ENCODE assay signal across 8 cellular contexts in the genomic region with DNA sequence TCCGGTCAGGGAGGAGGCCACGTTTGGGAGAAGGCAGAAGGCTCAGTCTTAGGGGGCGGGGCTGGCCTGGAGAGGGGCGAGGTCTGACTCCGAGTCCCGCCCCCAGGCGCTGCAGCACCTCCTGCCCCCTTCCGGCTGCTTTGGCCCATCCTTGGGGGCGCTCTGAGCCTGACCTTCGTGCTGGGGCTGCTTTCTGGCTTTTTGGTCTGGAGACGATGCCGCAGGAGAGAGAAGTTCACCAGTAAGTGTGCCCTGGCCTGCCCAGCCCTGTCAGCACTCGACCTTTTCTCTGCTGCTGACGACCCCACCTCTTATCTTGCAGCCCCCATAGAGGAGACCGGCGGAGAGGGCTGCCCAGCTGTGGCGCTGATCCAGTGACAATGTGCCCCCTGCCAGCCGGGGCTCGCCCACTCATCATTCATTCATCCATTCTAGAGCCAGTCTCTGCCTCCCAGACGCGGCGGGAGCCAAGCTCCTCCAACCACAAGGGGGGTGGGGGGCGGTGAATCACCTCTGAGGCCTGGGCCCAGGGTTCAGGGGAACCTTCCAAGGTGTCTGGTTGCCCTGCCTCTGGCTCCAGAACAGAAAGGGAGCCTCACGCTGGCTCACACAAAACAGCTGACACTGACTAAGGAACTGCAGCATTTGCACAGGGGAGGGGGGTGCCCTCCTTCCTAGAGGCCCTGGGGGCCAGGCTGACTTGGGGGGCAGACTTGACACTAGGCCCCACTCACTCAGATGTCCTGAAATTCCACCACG. TPM values are rescaled to one million over a fixed set of nuclear protein-coding genes. Genes with fewer than 3 reads are reported as not detected.
A peak's percentile ranks its signal among the peaks of the same experiment; 100 is the strongest.
DNase-seq lines count a peak whose midpoint lies in the region; ATAC-seq and TF ChIP-seq lines count a peak whose summit lies in the region.

No MANE protein-coding gene starts in this region.

- peaks cover 41% of the 10 kb centered on the region for H3K4me1 Mint-ChIP-seq in activated CD4-positive, alpha-beta T cell treated with anti-CD3 and anti-CD28 coated beads, Interleukin-2, amount 10 ng/mL, durations not matched to agents 24 days and 14 days

- peaks cover 13% of the 10 kb centered on the region for H3K27me3 Mint-ChIP-seq in activated CD4-positive, alpha-beta T cell treated with anti-CD3 and anti-CD28 coated beads, Interleukin-2, amount 10 ng/mL, durations not matched to agents 24 days and 14 days

- H3K27ac Mint-ChIP-seq in activated CD4-positive, alpha-beta T cell treated with anti-CD3 and anti-CD28 coated beads, Interleukin-2, amount 10 ng/mL, durations not matched to agents 24 days and 14 days: peak overlapping the region; percentile 95

- no peak for TF ChIP-seq CTCF in colonic mucosa (IDR thresholded peaks at IDR 0.05)
- peak; percentile 22 for TF ChIP-seq CTCF in liver (IDR thresholded peaks at IDR 0.05; ENCODE audit: low read depth, low read length, missing input control)

- H3K36me3 ChIP-seq in colonic mucosa: no peaks in the 10 kb centered on the region
- H3K36me3 ChIP-seq in liver (ENCODE audit: control insufficient read depth in 4 of 4, insufficient read depth in 3 of 4, low read depth in 1 of 4, low read length in 3 of 4): peaks cover 0 to 9% (median 3%) of the 10 kb centered on the region in 4 donors

- peaks cover 11% of the 10 kb centered on the region for H3K36me3 Mint-ChIP-seq in activated CD4-positive, alpha-beta T cell treated with anti-CD3 and anti-CD28 coated beads, Interleukin-2, amount 10 ng/mL, durations not matched to agents 24 days and 14 days (ENCODE audit: low read depth)

- no peak for TF ChIP-seq RAD21 in liver (IDR thresholded peaks at IDR 0.05)

- ATAC-seq in HG02981 (IDR thresholded peaks at IDR 0.05; ENCODE audit: unreplicated experiment): no peak

- H3K4me3 Mint-ChIP-seq in activated CD4-positive, alpha-beta T cell treated with anti-CD3 and anti-CD28 coated beads, Interleukin-2, amount 10 ng/mL, durations not matched to agents 24 days and 14 days: peak overlapping the region; percentile 83

- H3K27ac ChIP-seq in colonic mucosa (peak overlapping the region; percentile 96), liver (ENCODE audit: low read depth in 1 of 2, low read length in 2 of 2) (peak overlapping the region; percentile 92 to 95)

- H3K9me3 ChIP-seq in colonic mucosa (no peaks in the 10 kb centered on the region), liver (ENCODE audit: control insufficient read depth in 4 of 4, low read length in 3 of 4) (no peaks in the 10 kb centered on the region)

- H3K4me1 ChIP-seq in colonic mucosa: peaks cover 18% of the 10 kb centered on the region
- H3K4me1 ChIP-seq in liver (ENCODE audit: control insufficient read depth in 4 of 4, insufficient read depth in 4 of 4, low read length in 3 of 4): peaks cover 12 to 37% (median 26%) of the 10 kb centered on the region in 4 donors

- peak overlapping the region; percentile 79 for H3K4me3 ChIP-seq in colonic mucosa
- peak overlapping the region; percentile 68 to 75 (median 74) for H3K4me3 ChIP-seq in liver (ENCODE audit: low read depth in 1 of 3, low read length in 3 of 3)

- H3K27me3 ChIP-seq in colonic mucosa (no peaks in the 10 kb centered on the region), liver (ENCODE audit: control insufficient read depth in 4 of 4, insufficient read depth in 4 of 4, low read length in 3 of 4) (no peaks in the 10 kb centered on the region)

- no peaks in the 10 kb centered on the region for H3K9me3 Mint-ChIP-seq in activated CD4-positive, alpha-beta T cell treated with anti-CD3 and anti-CD28 coated beads, Interleukin-2, amount 10 ng/mL, durations not matched to agents 24 days and 14 days

- intact Hi-C loops in activated CD4-positive, alpha-beta T cell treated with anti-CD3 and anti-CD28 coated beads, Interleukin-2, amount 10 ng/mL, durations not matched to agents 24 days and 14 days (cut with micrococcal nuclease): loop anchor here (2.0 to 10.0 kb wide), 2 partner anchors 51 to 263 kb away; partner anchors contain the start of gene ZNF263
- intact Hi-C loops in colonic mucosa (cut with DNase I): no loop called here

- 36% methylated on average over 25 of the region's 25 CpGs for WGBS in liver

- peak; percentile 54 for DNase-seq in NCI-H1436 (lab: John Stamatoyannopoulos, UW)
- no peak for DNase-seq in NCI-H1436 treated with DMSO at 0.1 percent for 48 hours (lab: John Stamatoyannopoulos, UW)
- peak; percentile 97 for DNase-seq in NCI-H226
- peak; percentile 93 for DNase-seq in activated CD4-positive, alpha-beta T cell treated with anti-CD3 and anti-CD28 coated beads, Interleukin-2, amount 10 ng/mL, durations not matched to agents 24 days and 14 days
- DNase-seq in colonic mucosa: peak; percentile 90
- peak; percentile 73 to 90 for DNase-seq in stimulated activated CD4-positive, alpha-beta T cell treated with anti-CD3 and anti-CD28 coated beads, Interleukin-4, amount 100 ng/mL, for 4 hours

- H3K9ac ChIP-seq in colonic mucosa (ENCODE audit: low read depth in 2 of 2, low read length in 2 of 2): peak overlapping the region; percentile 83 to 96
- peak overlapping the region; percentile 22 to 61 for H3K9ac ChIP-seq in liver (ENCODE audit: low read depth in 1 of 2, low read length in 2 of 2)

TF ChIP-seq in liver, 16 proteins besides CTCF, POLR2A, EP300 and RAD21 (continues in another document):
- TF ChIP-seq HNF4G (IDR thresholded peaks at IDR 0.05): no peak
- TF ChIP-seq FOXA1 (IDR thresholded peaks at IDR 0.05): no peak
- TF ChIP-seq JUND (IDR thresholded peaks at IDR 0.05): no peak
- no peak for TF ChIP-seq REST (IDR thresholded peaks at IDR 0.05)
- no peak for TF ChIP-seq RXRA (IDR thresholded peaks at IDR 0.05)
- TF ChIP-seq ZBTB33 (IDR thresholded peaks at IDR 0.05): no peak
- TF ChIP-seq FOXA2 (IDR thresholded peaks at IDR 0.05): no peak
- TF ChIP-seq TAF1 (conservative IDR thresholded peaks at IDR 0.05): no peak

RNA-seq across cellular contexts. Expression of gene TNFRSF12A, which starts 1.5 kb away (rescaled TPM):
- total RNA-seq in activated CD4-positive, alpha-beta T cell treated with anti-CD3 and anti-CD28 coated beads, Interleukin-2, amount 10 ng/mL, durations not matched to agents 24 days and 14 days: 7.3 TPM in 2 replicates
- total RNA-seq in colonic mucosa: 10 to 100 TPM; 11.6 to 27.3 TPM
- total RNA-seq in liver: 1 to 10 TPM; 7.9 to 8.8 TPM
- polyA plus RNA-seq in liver: 10 to 100 TPM in 1 of 2 donors, 1 to 10 TPM in 1; 9.4 to 35.5 TPM

RNA-seq across cellular contexts. Expression of gene HCFC1R1, which starts 2.1 kb away (rescaled TPM):
- total RNA-seq in activated CD4-positive, alpha-beta T cell treated with anti-CD3 and anti-CD28 coated beads, Interleukin-2, amount 10 ng/mL, durations not matched to agents 24 days and 14 days: 29.4 TPM in 2 replicates
- total RNA-seq in colonic mucosa (10 to 100 TPM; 28.7 to 30.0 TPM), liver (1 to 10 TPM; 1.4 to 2.2 TPM)
- polyA plus RNA-seq in liver: 10 to 100 TPM; 16.3 to 17.6 TPM

RNA-seq across cellular contexts. Expression of gene THOC6, which starts 2.2 kb away (rescaled TPM):
- total RNA-seq in activated CD4-positive, alpha-beta T cell treated with anti-CD3 and anti-CD28 coated beads, Interleukin-2, amount 10 ng/mL, durations not matched to agents 24 days and 14 days: 55.3 and 57.0 TPM in 2 replicates
- 10 to 100 TPM; 27.4 to 45.8 TPM for total RNA-seq in colonic mucosa
- 10 to 100 TPM; 12.6 to 14.8 TPM for total RNA-seq in liver
- polyA plus RNA-seq in liver: 10 to 100 TPM; 10.8 TPM

RNA-seq across cellular contexts. Expression of gene CLDN6, which starts 3.6 kb away (rescaled TPM):
- total RNA-seq in activated CD4-positive, alpha-beta T cell treated with anti-CD3 and anti-CD28 coated beads, Interleukin-2, amount 10 ng/mL, durations not matched to agents 24 days and 14 days: not detected in 2 replicates
- 1 to 10 TPM in 1 of 2 donors, not detected in 1; 1.2 TPM for total RNA-seq in colonic mucosa
- under 1 TPM in 1 of 2 donors, not detected in 1; 0.75 TPM for total RNA-seq in liver
- not detected for polyA plus RNA-seq in liver

RNA-seq across cellular contexts. Expression of gene CLDN9, which starts 8.9 kb away (rescaled TPM):
- total RNA-seq in activated CD4-positive, alpha-beta T cell treated with anti-CD3 and anti-CD28 coated beads, Interleukin-2, amount 10 ng/mL, durations not matched to agents 24 days and 14 days: not detected in 2 replicates
- total RNA-seq in colonic mucosa: under 1 TPM; 0.35 to 0.67 TPM
- under 1 TPM; 0.05 to 0.25 TPM for total RNA-seq in liver
- polyA plus RNA-seq in liver: under 1 TPM; 0.25 to 0.32 TPM
